8 cellular contexts compared by ENCODE assay signal in genomic region chr17:50478391-50479361, GRCh38. TPM values are rescaled to one million over a fixed set of nuclear protein-coding genes. Genes with fewer than 3 reads are reported as not detected.
A peak's percentile ranks its signal among the peaks of the same experiment; 100 is the strongest.
DNase-seq lines count a peak whose midpoint lies in the region; ATAC-seq and TF ChIP-seq lines count a peak whose summit lies in the region.

RSAD1 (plus strand) TSS chr17:50478860; CDS start chr17:50478885, 25 bp downstream.

- peak within 1 kb of the TSS; percentile 78 to 84 for H3K4me3 ChIP-seq in CD4-positive, alpha-beta memory T cell (ENCODE audit: low read length in 2 of 2)
- H3K4me3 ChIP-seq in ectodermal cell (ENCODE audit: insufficient read depth, low read depth, low read length) = peak within 1 kb of the TSS; percentile 73
- peak within 1 kb of the TSS; percentile 88 for H3K4me3 ChIP-seq in lung

- peak; percentile 52 for TF ChIP-seq CTCF in lung (IDR thresholded peaks at IDR 0.05; ENCODE audit: control extremely low read depth, extremely low read depth)

- ATAC-seq in GM19397 (IDR thresholded peaks at IDR 0.05; ENCODE audit: unreplicated experiment) (peak; percentile 86), HG03565 (IDR thresholded peaks at IDR 0.05; ENCODE audit: unreplicated experiment) (peak; percentile 83), lung (ENCODE audit: insufficient read depth, low FRiP score) (peak; percentile 88)

- 5 to 6% methylated on average over 75 of the region's 75 CpGs for WGBS in ectodermal cell, 2 experiments
- 3 to 4% methylated on average over 71 to 75 of the region's 75 CpGs for WGBS in lung, 2 donors

- H3K36me3 Mint-ChIP-seq in CD4-positive, alpha-beta memory T cell = peaks cover 0 to 23% of the 10 kb centered on the region in 2 donors
- H3K36me3 Mint-ChIP-seq in activated CD4-positive, alpha-beta memory T cell treated with anti-CD3 and anti-CD28 coated beads, Interleukin-2, amount 10 ng/mL, durations not matched to agents 7 days and 5 days (ENCODE audit: low read depth) = peaks cover 4% of the 10 kb centered on the region

- intact Hi-C loops in CD4-positive, alpha-beta memory T cell (cut with micrococcal nuclease) = loop anchor here (1.0 to 5.0 kb wide), 8 partner anchors 23 to 229 kb away; partner anchors contain the start of genes ACSF2, ANKRD40, LRRC59 and MYCBPAP

- H3K4me3 Mint-ChIP-seq in CD4-positive, alpha-beta memory T cell = peak within 1 kb of the TSS; percentile 85 to 92 (median 90)
- H3K4me3 Mint-ChIP-seq in activated CD4-positive, alpha-beta memory T cell treated with anti-CD3 and anti-CD28 coated beads, Interleukin-2, amount 10 ng/mL, durations not matched to agents 7 days and 5 days = peak within 1 kb of the TSS; percentile 82

- peaks cover 10% of the 10 kb centered on the region for H3K36me3 ChIP-seq in CD4-positive, alpha-beta memory T cell (ENCODE audit: insufficient read depth, low read length)
- H3K36me3 ChIP-seq in ectodermal cell (ENCODE audit: control insufficient read depth, insufficient read depth, low read length) (no peaks in the 10 kb centered on the region), lung (ENCODE audit: control insufficient read depth in 2 of 2, insufficient read depth in 2 of 2, low read length in 2 of 2) (peaks cover 0 to 17% of the 10 kb centered on the region in 2 donors)

- peaks cover 15 to 30% (median 22%) of the 10 kb centered on the region in 4 donors for H3K4me1 Mint-ChIP-seq in CD4-positive, alpha-beta memory T cell
- H3K4me1 Mint-ChIP-seq in activated CD4-positive, alpha-beta memory T cell treated with anti-CD3 and anti-CD28 coated beads, Interleukin-2, amount 10 ng/mL, durations not matched to agents 7 days and 5 days = peaks cover 25% of the 10 kb centered on the region

- peak within 1 kb of the TSS; percentile 74 for H3K27ac ChIP-seq in CD4-positive, alpha-beta memory T cell (ENCODE audit: low read depth, low read length)
- H3K27ac ChIP-seq in ectodermal cell (ENCODE audit: insufficient read depth, low read depth, low read length, poor library complexity, severe bottlenecking) (no peak within 1 kb of the TSS), lung (ENCODE audit: low read depth in 1 of 2, low read length in 1 of 2) (peak within 1 kb of the TSS; percentile 90 to 95)

- POLR2A ChIA-PET in CD4-positive, alpha-beta memory T cell (lab: Charles Lee; ENCODE audit: partially characterized antibody) = interaction anchor here (1.0 to 2.0 kb wide), 8 partner anchors 26 to 301 kb away, joined by 3 to 21 read pairs (median 4); partner anchors contain the start of genes ACSF2, LRRC59, LUC7L3 and XYLT2
- POLR2A ChIA-PET in activated CD4-positive, alpha-beta memory T cell treated with anti-CD3 and anti-CD28 coated beads, Interleukin-2, amount 10 ng/mL, durations not matched to agents 7 days and 5 days (lab: Charles Lee) = interaction anchor here (0.7 to 2.4 kb wide), 10 partner anchors 12 to 241 kb away, joined by 3 to 10 read pairs (median 4); partner anchors contain the start of genes ACSF2, LRRC59 and LUC7L3

- peaks cover 19% of the 10 kb centered on the region for H3K4me1 ChIP-seq in CD4-positive, alpha-beta memory T cell (ENCODE audit: insufficient read depth, low read length)
- H3K4me1 ChIP-seq in ectodermal cell (ENCODE audit: control insufficient read depth, insufficient read depth, low read length) (no peaks in the 10 kb centered on the region), lung (ENCODE audit: control insufficient read depth in 2 of 2, insufficient read depth in 2 of 2, low read length in 2 of 2) (peaks cover 0 to 6% of the 10 kb centered on the region in 2 donors)

- DNase-seq in CD4-positive, alpha-beta memory T cell = peak; percentile 81 to 84 (median 83)
- DNase-seq in NCI-H748 treated with DMSO at 0.1 percent for 48 hours (lab: John Stamatoyannopoulos, UW) (peak; percentile 78), lung (ENCODE audit: low spot score) (peak; percentile 85)
- DNase-seq in activated CD4-positive, alpha-beta memory T cell treated with anti-CD3 and anti-CD28 coated beads, Interleukin-2, amount 10 ng/mL, durations not matched to agents 7 days and 5 days = peak; percentile 90
- peak; percentile 70 to 76 (median 74) for DNase-seq in stimulated activated CD4-positive, alpha-beta T cell treated with anti-CD3 and anti-CD28 coated beads, TNF-alpha, amount 100 ng/mL, for 4 hours (ENCODE audit: low read depth in 3 of 3)

- peaks cover 3 to 4% of the 10 kb centered on the region in 2 donors for H3K27me3 Mint-ChIP-seq in CD4-positive, alpha-beta memory T cell
- peaks cover 3% of the 10 kb centered on the region for H3K27me3 Mint-ChIP-seq in activated CD4-positive, alpha-beta memory T cell treated with anti-CD3 and anti-CD28 coated beads, Interleukin-2, amount 10 ng/mL, durations not matched to agents 7 days and 5 days

- CTCF ChIA-PET in CD4-positive, alpha-beta memory T cell (lab: Charles Lee; ENCODE audit: partially characterized antibody) = interaction anchor here (0.7 to 2.4 kb wide), 16 partner anchors 11 to 217 kb away, joined by 3 to 30 read pairs (median 5); partner anchors contain the start of gene LRRC59
- CTCF ChIA-PET in activated CD4-positive, alpha-beta memory T cell treated with anti-CD3 and anti-CD28 coated beads, Interleukin-2, amount 10 ng/mL, durations not matched to agents 7 days and 5 days (lab: Charles Lee) = interaction anchor here (0.6 to 2.1 kb wide), 33 partner anchors 9 to 638 kb away, joined by 3 to 24 read pairs (median 4); partner anchors contain the start of genes CACNA1G and LRRC59

- no peaks in the 10 kb centered on the region for H3K9me3 Mint-ChIP-seq in CD4-positive, alpha-beta memory T cell
- H3K9me3 Mint-ChIP-seq in activated CD4-positive, alpha-beta memory T cell treated with anti-CD3 and anti-CD28 coated beads, Interleukin-2, amount 10 ng/mL, durations not matched to agents 7 days and 5 days = no peaks in the 10 kb centered on the region

- no peaks in the 10 kb centered on the region for H3K27me3 ChIP-seq in CD4-positive, alpha-beta memory T cell (ENCODE audit: insufficient read depth, low read length)
- peaks cover 24% of the 10 kb centered on the region for H3K27me3 ChIP-seq in ectodermal cell (ENCODE audit: control insufficient read depth, insufficient read depth, low read length, poor library complexity, severe bottlenecking)
- no peaks in the 10 kb centered on the region for H3K27me3 ChIP-seq in lung (ENCODE audit: control insufficient read depth, insufficient read depth)

- H3K27ac Mint-ChIP-seq in CD4-positive, alpha-beta memory T cell = peak within 1 kb of the TSS; percentile 89 to 92 (median 89)
- H3K27ac Mint-ChIP-seq in activated CD4-positive, alpha-beta memory T cell treated with anti-CD3 and anti-CD28 coated beads, Interleukin-2, amount 10 ng/mL, durations not matched to agents 7 days and 5 days = peak within 1 kb of the TSS; percentile 68

- H3K9me3 ChIP-seq in CD4-positive, alpha-beta memory T cell (ENCODE audit: control insufficient read depth in 1 of 2, low read length in 2 of 2) = no peaks in the 10 kb centered on the region
- H3K9me3 ChIP-seq in ectodermal cell (ENCODE audit: control insufficient read depth, low read length) (no peaks in the 10 kb centered on the region), lung (ENCODE audit: control insufficient read depth in 2 of 2, insufficient read depth in 1 of 2, low read length in 1 of 2) (no peaks in the 10 kb centered on the region)

RNA-seq across cellular contexts. Expression of gene RSAD1, which starts in this region (rescaled TPM):
- total RNA-seq in CD4-positive, alpha-beta memory T cell = 10 to 100 TPM; 81.1 to 86.0 TPM
- polyA plus RNA-seq in CD4-positive, alpha-beta memory T cell = 10 to 100 TPM; 58.3 to 72.8 TPM
- total RNA-seq in activated CD4-positive, alpha-beta memory T cell treated with anti-CD3 and anti-CD28 coated beads, Interleukin-2, amount 10 ng/mL, durations not matched to agents 7 days and 5 days = 10 to 100 TPM; 24.5 to 28.4 TPM
- 20.8 TPM for polyA plus RNA-seq in ectodermal cell (2013, experiment 1 of 4)
- polyA plus RNA-seq in ectodermal cell (2013, experiment 2 of 4) = 17.6 TPM
- polyA plus RNA-seq in ectodermal cell (2013, experiment 3 of 4) = 17.8 TPM
- polyA plus RNA-seq in ectodermal cell (2013, experiment 4 of 4) = 18.2 TPM
- total RNA-seq in lung = 10 to 100 TPM; 31.2 to 43.2 TPM
- polyA plus RNA-seq in lung = 10 to 100 TPM; 20.1 to 28.5 TPM
